8 cellular contexts compared by ENCODE assay signal in the genomic region with DNA sequence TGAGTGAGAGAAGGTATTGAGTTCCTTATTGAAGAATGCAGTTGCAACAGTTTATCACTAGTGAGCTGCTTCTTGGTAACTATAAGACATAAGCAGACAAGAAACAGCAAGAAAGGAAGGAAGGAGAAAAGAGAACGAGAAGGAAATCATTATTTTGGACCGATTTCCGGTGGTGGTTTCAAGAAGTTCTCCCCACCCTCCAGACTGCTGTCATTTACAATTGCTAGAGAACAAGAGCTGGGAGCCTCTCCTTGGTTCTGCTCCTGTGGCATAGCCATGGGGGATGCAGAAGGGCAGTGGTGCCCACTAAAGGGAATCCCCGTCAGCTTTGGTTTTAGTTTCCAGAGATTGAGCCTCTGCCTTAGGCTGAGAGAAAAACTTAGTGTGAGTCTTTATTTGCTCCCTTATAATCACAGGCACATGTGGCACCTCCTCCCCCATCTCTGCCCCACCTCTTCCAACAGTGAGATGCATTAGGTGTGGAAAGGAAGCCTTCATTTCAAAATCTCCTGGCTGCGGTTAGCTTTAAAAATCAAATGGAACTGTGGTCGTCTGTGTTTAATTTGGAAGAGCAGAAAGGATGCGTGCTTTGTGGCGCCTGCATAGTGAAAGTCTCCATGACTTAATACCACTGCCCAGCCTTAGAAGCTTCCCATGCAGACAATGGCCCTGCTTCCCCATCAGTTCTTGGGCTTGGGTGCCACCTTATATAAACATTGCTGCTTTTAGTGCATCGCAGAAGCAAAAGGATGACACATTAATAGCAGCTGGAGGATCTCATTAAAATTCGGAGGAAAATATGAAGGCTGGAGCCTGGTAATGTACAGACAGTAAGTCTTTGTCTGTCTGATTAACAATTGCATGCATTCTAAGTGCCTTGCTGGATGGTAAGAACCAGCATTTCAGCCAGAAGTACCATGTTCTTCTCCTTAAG. TPM values are rescaled to one million over a fixed set of nuclear protein-coding genes. Genes with fewer than 3 reads are reported as not detected.
DNase-seq lines count a peak whose midpoint lies in the region; ATAC-seq, FAIRE-seq and TF ChIP-seq lines count a peak whose summit lies in the region.

No MANE protein-coding gene starts in this region.

- H3K27ac Mint-ChIP-seq in CD8-positive, alpha-beta T cell = no peak overlapping the region
- H3K27ac Mint-ChIP-seq in immature natural killer cell = peak overlapping the region in 1 of 6 donors; percentile 68

- no peak overlapping the region for H3K27ac ChIP-seq in CD8-positive, alpha-beta T cell (ENCODE audit: low read depth, low read length)

- H3K4me1 ChIP-seq in CD8-positive, alpha-beta T cell (ENCODE audit: insufficient read depth, low read length) = peaks cover 14% of the 10 kb centered on the region

- ATAC-seq in CD8-positive, alpha-beta T cell = no peak
- ATAC-seq in GM21360 (IDR thresholded peaks at IDR 0.05; ENCODE audit: unreplicated experiment) = peak; percentile 5

- no peaks in the 10 kb centered on the region for H3K9me3 ChIP-seq in CD8-positive, alpha-beta T cell (ENCODE audit: low read length)

- intact Hi-C loops in CD8-positive, alpha-beta T cell (cut with DNase I, micrococcal nuclease) = no loop called here

- CTCF ChIA-PET in CD8-positive, alpha-beta T cell (lab: Charles Lee) = interaction anchor here (0.5 to 1.9 kb wide), 2 partner anchors 9 to 115 kb away, joined by 3 to 7 read pairs; no protein-coding TSS in a partner anchor

- POLR2A ChIA-PET in CD8-positive, alpha-beta T cell (lab: Charles Lee) = no interaction called here

- TF ChIP-seq CTCF in CD8-positive, alpha-beta T cell (IDR thresholded peaks at IDR 0.05) = no peak

- H3K27me3 Mint-ChIP-seq in CD8-positive, alpha-beta T cell (ENCODE audit: low read depth) = no peaks in the 10 kb centered on the region
- H3K27me3 Mint-ChIP-seq in immature natural killer cell (ENCODE audit: low read depth in 3 of 3) = peaks cover 1 to 2% (median 1%) of the 10 kb centered on the region in 3 donors

- no peak for FAIRE-seq in urothelium cell line (lab: Jason Lieb, UNC)

- peaks cover 5% of the 10 kb centered on the region for H3K36me3 Mint-ChIP-seq in CD8-positive, alpha-beta T cell
- no peaks in the 10 kb centered on the region for H3K36me3 Mint-ChIP-seq in immature natural killer cell

- H3K27me3 ChIP-seq in CD8-positive, alpha-beta T cell (ENCODE audit: insufficient read depth, low read length) = no peaks in the 10 kb centered on the region

- peak overlapping the region; percentile 3 for H3K4me3 Mint-ChIP-seq in CD8-positive, alpha-beta T cell
- peak overlapping the region in 3 of 5 donors; percentile 11 to 37 (median 13) for H3K4me3 Mint-ChIP-seq in immature natural killer cell

- no peak overlapping the region for H3K4me3 ChIP-seq in CD8-positive, alpha-beta T cell (ENCODE audit: low read depth, low read length)

- DNase-seq in CD8-positive, alpha-beta T cell = no peak
- DNase-seq in NCI-H187 treated with DMSO at 0.1 percent for 48 hours (lab: John Stamatoyannopoulos, UW) (peak; percentile 25), immature natural killer cell (no peak), urothelium cell line (ENCODE audit: low spot score) (no peak), iPS-NIHi7 (ENCODE audit: extremely low spot score) (no peak), OCI-M1 (lab: John Stamatoyannopoulos, UW) (no peak), RKO (ENCODE audit: low spot score) (no peak)

- no peaks in the 10 kb centered on the region for H3K36me3 ChIP-seq in CD8-positive, alpha-beta T cell (ENCODE audit: insufficient read depth, low read length)

- H3K9me3 Mint-ChIP-seq in CD8-positive, alpha-beta T cell = no peaks in the 10 kb centered on the region
- H3K9me3 Mint-ChIP-seq in immature natural killer cell = no peaks in the 10 kb centered on the region

- peaks cover 67% of the 10 kb centered on the region for H3K4me1 Mint-ChIP-seq in CD8-positive, alpha-beta T cell (ENCODE audit: low read depth)
- peaks cover 37 to 77% of the 10 kb centered on the region in 2 donors for H3K4me1 Mint-ChIP-seq in immature natural killer cell

RNA-seq across cellular contexts. Expression of a gene that starts 25.0 kb away (rescaled TPM):
- 10 to 100 TPM; 10.8 to 13.7 TPM for total RNA-seq in CD8-positive, alpha-beta T cell
- polyA plus RNA-seq in immature natural killer cell = 1 to 10 TPM; 3.0 to 6.6 (median 5.5) TPM
